In the genomic region with DNA sequence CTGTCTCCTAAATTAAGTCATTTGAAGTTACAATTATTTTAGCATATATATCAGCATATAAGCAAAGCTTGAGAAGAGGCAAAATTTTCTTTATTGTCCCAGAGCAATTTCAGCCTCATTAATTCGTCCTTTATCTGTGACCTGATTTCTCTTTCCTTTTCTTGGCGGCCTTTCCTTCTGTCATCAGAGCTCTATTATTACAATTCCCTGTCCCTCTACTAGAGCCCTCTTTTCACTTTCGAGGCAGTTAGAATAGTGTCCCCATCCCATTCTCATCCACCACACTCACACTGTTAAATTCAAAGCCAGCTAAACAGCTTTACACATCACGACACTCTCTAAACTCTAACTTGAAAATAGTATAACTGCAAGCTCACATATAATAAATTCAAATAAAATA, we compare ENCODE assay signal across 20 cellular contexts.
"Had no signal": no experiment of that assay in that cellular context is flagged by ENCODE, and none has a peak within 500 bp of the region (broad histone marks: within the 10 kb centered on the region; RNA-seq: fewer than 3 reads in every experiment).

No MANE protein-coding gene starts in this region.

- H3K4me1 Mint-ChIP-seq: natural killer cell; neural progenitor cell; stimulated activated effector memory CD8-positive, alpha-beta T cell treated with anti-CD3 and anti-CD28 coated beads, Interleukin-12 subunit alpha, Interleukin-12 subunit beta, amount 100 ng/mL, for 72 hours had no signal

- H3K36me3 Mint-ChIP-seq: natural killer cell; neural progenitor cell; stimulated activated effector memory CD8-positive, alpha-beta T cell treated with anti-CD3 and anti-CD28 coated beads, Interleukin-12 subunit alpha, Interleukin-12 subunit beta, amount 100 ng/mL, for 72 hours had no signal

- ATAC-seq: left lobe of liver; lower lobe of right lung; natural killer cell; stimulated activated effector memory CD8-positive, alpha-beta T cell treated with anti-CD3 and anti-CD28 coated beads, Interleukin-12 subunit alpha, Interleukin-12 subunit beta, amount 100 ng/mL, for 72 hours had no signal

- H3K4me1 ChIP-seq: lower lobe of right lung, prostate gland, stomach, thyroid gland, vagina had no signal

- H3K9me3 ChIP-seq: lower lobe of right lung, prostate gland, sigmoid colon, stomach, thyroid gland, vagina had no signal

- H3K9me3 Mint-ChIP-seq: neural progenitor cell had no signal

- H3K36me3 ChIP-seq: lower lobe of right lung, neural progenitor cell, prostate gland, sigmoid colon, stomach, thyroid gland, vagina had no signal

- H3K4me3 ChIP-seq: coronary artery, lower lobe of right lung, neural progenitor cell, prostate gland, sigmoid colon, stomach, thyroid gland, vagina had no signal

- H3K27me3 ChIP-seq: neural progenitor cell, sigmoid colon, stomach, thyroid gland, vagina had no signal

- H3K27ac Mint-ChIP-seq: natural killer cell; neural progenitor cell; stimulated activated effector memory CD8-positive, alpha-beta T cell treated with anti-CD3 and anti-CD28 coated beads, Interleukin-12 subunit alpha, Interleukin-12 subunit beta, amount 100 ng/mL, for 72 hours had no signal

- H3K27ac ChIP-seq: coronary artery, lower lobe of right lung, neural progenitor cell, prostate gland, stomach, thyroid gland, vagina had no signal

- DNase-seq: dermis blood vessel endothelial cell; effector memory CD4-positive, alpha-beta T cell; erythroblast; head of caudate nucleus; lower lobe of right lung; natural killer cell; right cardiac atrium; sigmoid colon; stimulated activated CD4-positive, alpha-beta T cell treated with anti-CD3 and anti-CD28 coated beads, Interleukin-2, amount 100 ng/mL, for 24 hours; stimulated activated CD4-positive, alpha-beta T cell treated with anti-CD3 and anti-CD28 coated beads, Interleukin-4, amount 100 ng/mL, for 24 hours; stimulated activated naive CD4-positive, alpha-beta T cell treated with Interleukin-2 at 50 U/mL for 16 hours; stomach; thyroid gland; trophoblast cell had no signal

- H3K4me3 Mint-ChIP-seq: natural killer cell; neural progenitor cell; stimulated activated effector memory CD8-positive, alpha-beta T cell treated with anti-CD3 and anti-CD28 coated beads, Interleukin-12 subunit alpha, Interleukin-12 subunit beta, amount 100 ng/mL, for 72 hours had no signal
